8 cellular contexts compared by ENCODE assay signal in the genomic region with DNA sequence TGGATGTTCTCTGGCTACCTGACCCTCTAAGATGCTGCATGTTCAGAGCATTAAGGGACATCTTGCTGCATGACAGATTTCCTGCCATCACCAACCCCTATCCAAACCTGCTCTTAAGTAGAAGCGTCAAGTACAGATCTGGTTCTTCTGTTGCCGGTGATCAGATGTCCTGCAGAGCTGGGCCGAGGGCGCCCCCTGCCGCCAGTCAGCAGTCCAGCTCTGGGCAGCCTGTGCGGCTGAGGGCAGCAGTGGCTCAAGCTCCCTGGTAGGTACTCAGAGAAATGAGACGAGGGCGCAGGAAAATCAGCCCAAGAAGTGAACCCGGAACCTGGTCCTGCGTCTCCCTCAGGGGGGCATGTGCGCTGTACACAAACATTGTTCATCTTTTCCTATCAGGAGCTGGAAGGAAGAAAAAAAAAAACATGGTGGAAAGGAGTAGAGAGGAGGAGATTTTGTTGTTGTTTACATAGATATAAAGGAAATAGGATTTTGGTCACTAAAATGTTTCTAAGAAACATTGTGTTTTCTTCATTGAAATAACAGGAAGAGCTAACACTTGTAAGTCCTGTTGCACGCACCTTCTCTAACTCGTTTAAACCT.
DNase-seq lines count a peak whose midpoint lies in the region; ATAC-seq lines count a peak whose summit lies in the region.

No MANE protein-coding gene starts in this region.

- intact Hi-C loops in dendritic cell treated with granulocyte-macrophage colony-stimulating factor and Interleukin-4, amounts not matched to agents 40 ng/mL and 50 ng/mL, for 4 days (cut with micrococcal nuclease), result no loop called here

- no peak overlapping the region for H3K4me3 Mint-ChIP-seq in dendritic cell treated with granulocyte-macrophage colony-stimulating factor and Interleukin-4, amounts not matched to agents 40 ng/mL and 50 ng/mL, for 4 days

- H3K27me3 Mint-ChIP-seq in dendritic cell treated with granulocyte-macrophage colony-stimulating factor and Interleukin-4, amounts not matched to agents 40 ng/mL and 50 ng/mL, for 4 days, result peaks cover 8% of the 10 kb centered on the region

- no peaks in the 10 kb centered on the region for H3K36me3 Mint-ChIP-seq in dendritic cell treated with granulocyte-macrophage colony-stimulating factor and Interleukin-4, amounts not matched to agents 40 ng/mL and 50 ng/mL, for 4 days (ENCODE audit: low read depth)

- no peaks in the 10 kb centered on the region for H3K9me3 Mint-ChIP-seq in dendritic cell treated with granulocyte-macrophage colony-stimulating factor and Interleukin-4, amounts not matched to agents 40 ng/mL and 50 ng/mL, for 4 days

- peak; percentile 69 for DNase-seq in activated CD4-positive, alpha-beta T cell treated with anti-CD3 and anti-CD28 coated beads for 48 hours
- DNase-seq in activated CD4-positive, alpha-beta T cell treated with anti-CD3 and anti-CD28 coated beads, Interleukin-2, amount 50 U/mL, for 1 hour, result no peak
- peak; percentile 31 for DNase-seq in LHCN-M2 (ENCODE audit: low read depth)
- peak; percentile 78 to 83 for DNase-seq in SHP77 (lab: John Stamatoyannopoulos, UW)
- DNase-seq in myocyte (ENCODE audit: low read depth), result peak; percentile 46
- no peak for DNase-seq in T-helper 9 cell

- ATAC-seq in GM21723 (IDR thresholded peaks at IDR 0.05; ENCODE audit: unreplicated experiment), result peak; percentile 88

- peak overlapping the region; percentile 1 for H3K27ac Mint-ChIP-seq in dendritic cell treated with granulocyte-macrophage colony-stimulating factor and Interleukin-4, amounts not matched to agents 40 ng/mL and 50 ng/mL, for 4 days

- peaks cover 26% of the 10 kb centered on the region for H3K4me1 Mint-ChIP-seq in dendritic cell treated with granulocyte-macrophage colony-stimulating factor and Interleukin-4, amounts not matched to agents 40 ng/mL and 50 ng/mL, for 4 days (ENCODE audit: low read depth)

Comparison
In these comparisons a context has a peak if more than half of its experiments do, and no peak if none do; other contexts are left out.
1. DNase-seq: peak in activated CD4-positive, alpha-beta T cell treated with anti-CD3 and anti-CD28 coated beads for 48 hours (single experiment), LHCN-M2 (single experiment), SHP77 (2 of 2) and myocyte (single experiment); none in activated CD4-positive, alpha-beta T cell treated with anti-CD3 and anti-CD28 coated beads, Interleukin-2, amount 50 U/mL, for 1 hour (single experiment) and T-helper 9 cell (single experiment).